ENCODE assay signal across 2 cellular contexts in genomic region chr9:70561805-70562395, GRCh38.
TF ChIP-seq lines count a peak whose summit lies in the region.

No MANE protein-coding gene starts in this region.

TF ChIP-seq in IMR-90, 13 proteins besides CTCF, POLR2A, EP300 and RAD21:
- TF ChIP-seq SMC3 (IDR thresholded peaks at IDR 0.05; ENCODE audit: low read depth, low read length) (no peak), MXI1 (IDR thresholded peaks at IDR 0.05; ENCODE audit: borderline replicate concordance, low read depth, low read length) (no peak), MAFK (IDR thresholded peaks at IDR 0.05; ENCODE audit: low read depth, low read length) (no peak), CEBPB (IDR thresholded peaks at IDR 0.05; ENCODE audit: low read depth, low read length) (peak; percentile 82)

TF ChIP-seq in GM23338, 12 proteins besides CTCF, POLR2A, EP300 and RAD21:
- TF ChIP-seq REST (IDR thresholded peaks at IDR 0.05; ENCODE audit: unreplicated experiment) (no peak), ZNF114 (CRISPR knock-in tag; IDR thresholded peaks at IDR 0.05) (no peak), CREB1 (CRISPR knock-in tag; IDR thresholded peaks at IDR 0.05; ENCODE audit: low read depth) (no peak), ZNF331 (CRISPR knock-in tag; IDR thresholded peaks at IDR 0.05; ENCODE audit: low read depth) (no peak), EZH2 (IDR thresholded peaks at IDR 0.05; ENCODE audit: low read depth, unreplicated experiment) (no peak), STAT1 (IDR thresholded peaks at IDR 0.05; ENCODE audit: unreplicated experiment) (no peak), POLR2AphosphoS5 (IDR thresholded peaks at IDR 0.05; ENCODE audit: low read depth) (no peak), NANOG (IDR thresholded peaks at IDR 0.05; ENCODE audit: borderline replicate concordance) (no peak), JUNB (IDR thresholded peaks at IDR 0.05; ENCODE audit: unreplicated experiment) (no peak), ZNF462 (CRISPR knock-in tag; IDR thresholded peaks at IDR 0.05) (no peak), EZH2phosphoT487 (IDR thresholded peaks at IDR 0.05; ENCODE audit: unreplicated experiment) (no peak), ETS1 (IDR thresholded peaks at IDR 0.05) (no peak)
TF ChIP-seq in GM23338: peak in this region for 0.
